ENCODE assay signal across 4 cellular contexts in genomic region chr1:202744770-202745169, GRCh38.
A peak's percentile ranks its signal among the peaks of the same experiment; 100 is the strongest.
TF ChIP-seq lines count a peak whose summit lies in the region.

No MANE protein-coding gene starts in this region.

TF ChIP-seq in A549, 52 proteins besides CTCF, POLR2A, EP300 and RAD21:
- 0 out of 2 replicates have a peak, but pooled peaks have one; percentile 44 for TF ChIP-seq KDM1A (IDR thresholded peaks at IDR 0.05; ENCODE audit: low read depth)

TF ChIP-seq in HEK293, 187 proteins besides CTCF, POLR2A, EP300 and RAD21:
- peak; percentile 98 for TF ChIP-seq ZNF146 (tag by site-specific recombination; IDR thresholded peaks at IDR 0.05)
- 0 out of 2 replicates have a peak, but pooled peaks have one; percentile 52 for TF ChIP-seq ZNF580 (tag by site-specific recombination; IDR thresholded peaks at IDR 0.05)

TF ChIP-seq in SK-N-SH treated with all-trans-retinoic acid at 6 μM for 48 hours, 23 proteins besides CTCF, POLR2A, EP300 and RAD21:
- TF ChIP-seq ZNF8 (CRISPR knock-in tag; IDR thresholded peaks at IDR 0.05) = peak; percentile 79

TF ChIP-seq in K562, 482 proteins besides CTCF, POLR2A, EP300 and RAD21:
- TF ChIP-seq RBM25 (IDR thresholded peaks at IDR 0.05; ENCODE audit: low read depth, low read length, severe bottlenecking) (peak; percentile 21), ZNF146 (CRISPR knock-in tag; IDR thresholded peaks at IDR 0.05; ENCODE audit: unreplicated experiment) (peak; percentile 93)
TF ChIP-seq in K562: peak in this region for 2; not testable (repeated sequence) for 480.
